Comparison of ENCODE assay signal across 26 cellular contexts in genomic region chr2:100653449-100654045, GRCh38.
DNase-seq lines count a peak whose midpoint lies in the region; ATAC-seq, FAIRE-seq and TF ChIP-seq lines count a peak whose summit lies in the region.
"Had no signal": no experiment of that assay in that cellular context is flagged by ENCODE, and none has a peak within 500 bp of the region (broad histone marks: within the 10 kb centered on the region; RNA-seq: fewer than 3 reads in every experiment).

No MANE protein-coding gene starts in this region.

- H3K23ac ChIP-seq in H1 (ENCODE audit: insufficient read length), result no peak overlapping the region

- no peaks in the 10 kb centered on the region for H3K79me1 ChIP-seq in H1 (ENCODE audit: low read depth, low read length)

- no peaks in the 10 kb centered on the region for H3K27me3 ChIP-seq in CD4-positive, alpha-beta T cell (ENCODE audit: control insufficient read depth, insufficient read depth, low read length)
- H3K27me3 ChIP-seq in H1 (replicated peaks in 1 of 4; ENCODE audit: control insufficient read depth in 3 of 4, extremely low read depth in 1 of 4, insufficient read depth in 3 of 4, low read length in 3 of 4) (no peaks in the 10 kb centered on the region), esophagus squamous epithelium (no peaks in the 10 kb centered on the region)
- H3K27me3 ChIP-seq: pancreas, spleen had no signal

- no peaks in the 10 kb centered on the region for H4K20me1 ChIP-seq in H1 (replicated peaks in 1 of 2; ENCODE audit: control insufficient read depth in 1 of 2, insufficient read depth in 2 of 2, low read length in 2 of 2)

- H2AFZ ChIP-seq in H1 (ENCODE audit: low read length), result peak overlapping the region; percentile 26; the same call in 1 of the 2 replicates

- no peaks in the 10 kb centered on the region for H3K27me3 Mint-ChIP-seq in activated CD4-positive, alpha-beta T cell treated with anti-CD3 and anti-CD28 coated beads, Interleukin-2, amount 10 ng/mL, durations not matched to agents 7 days and 5 days
- no peaks in the 10 kb centered on the region for H3K27me3 Mint-ChIP-seq in CD4-positive, alpha-beta T cell
- peaks cover 16% of the 10 kb centered on the region for H3K27me3 Mint-ChIP-seq in nephron progenitor cell (ENCODE audit: low read depth, poor library complexity)

- H3K56ac ChIP-seq in H1 (replicated peaks; ENCODE audit: insufficient read length, low read depth, low read length), result no peak overlapping the region

- peaks cover under 1% of the 10 kb centered on the region for H3K9me3 Mint-ChIP-seq in activated CD4-positive, alpha-beta T cell treated with anti-CD3 and anti-CD28 coated beads, Interleukin-2, amount 10 ng/mL, durations not matched to agents 7 days and 5 days
- H3K9me3 Mint-ChIP-seq in CD4-positive, alpha-beta T cell, result peaks cover 3% of the 10 kb centered on the region
- peaks cover 30% of the 10 kb centered on the region for H3K9me3 Mint-ChIP-seq in nephron progenitor cell
- H3K9me3 Mint-ChIP-seq: natural killer cell had no signal

- H4K5ac ChIP-seq in H1 (ENCODE audit: insufficient read length, low read depth, low read length), result no peak overlapping the region

- H3K23me2 ChIP-seq in H1 (ENCODE audit: low read depth, low read length), result no peaks in the 10 kb centered on the region

- no peak overlapping the region for H3K18ac ChIP-seq in H1 (ENCODE audit: extremely low read depth, low read length)

- peak overlapping the region; percentile 77 for H3K27ac Mint-ChIP-seq in activated CD4-positive, alpha-beta T cell treated with anti-CD3 and anti-CD28 coated beads, Interleukin-2, amount 10 ng/mL, durations not matched to agents 7 days and 5 days
- H3K27ac Mint-ChIP-seq in CD4-positive, alpha-beta T cell, result peak overlapping the region; percentile 93
- no peak overlapping the region for H3K27ac Mint-ChIP-seq in nephron progenitor cell
- H3K27ac Mint-ChIP-seq: B cell, mesothelial cell of epicardium, natural killer cell had no signal

- TF ChIP-seq RAD21 in H1 (IDR thresholded peaks at IDR 0.05 in 1 of 2, conservative IDR thresholded peaks at IDR 0.05 in 1 of 2; ENCODE audit: low read depth in 2 of 2, low read length in 2 of 2), result peak in 1 of 2 experiments; percentile 13; a peak in 1 of 4 replicates

- H3K27ac ChIP-seq in CD4-positive, alpha-beta T cell (ENCODE audit: low read depth, low read length), result no peak overlapping the region
- no peak overlapping the region for H3K27ac ChIP-seq in H1 (ENCODE audit: low read depth, low read length)
- no peak overlapping the region for H3K27ac ChIP-seq in esophagus squamous epithelium
- H3K27ac ChIP-seq: pancreas, RWPE1, SK-N-MC, spleen had no signal

- H2BK20ac ChIP-seq in H1 (ENCODE audit: low read length), result no peak overlapping the region

- no peak for FAIRE-seq in H1 (lab: Jason Lieb, UNC)
- FAIRE-seq: A204.1, pancreas had no signal

- WGBS in H1 (ENCODE audit: extremely low coverage in 1 of 2, insufficient coverage in 1 of 2, insufficient read length in 1 of 2, insufficient replicate concordance in 2 of 2, low coverage in 1 of 2, low lambda C conversion rate in 2 of 2, missing lambda C conversion rate in 1 of 2), 2 experiments, result 82% methylated on average over 7 of the region's 7 CpGs; no CpG with 5 or more reads in 1 of the 2 experiments
- 58 to 68% methylated on average over 4 to 7 of the region's 7 CpGs for WGBS in esophagus squamous epithelium, 2 donors

- peaks cover 43% of the 10 kb centered on the region for H3K4me1 Mint-ChIP-seq in activated CD4-positive, alpha-beta T cell treated with anti-CD3 and anti-CD28 coated beads, Interleukin-2, amount 10 ng/mL, durations not matched to agents 7 days and 5 days
- peaks cover 57% of the 10 kb centered on the region for H3K4me1 Mint-ChIP-seq in CD4-positive, alpha-beta T cell (ENCODE audit: low read depth)
- no peaks in the 10 kb centered on the region for H3K4me1 Mint-ChIP-seq in nephron progenitor cell
- H3K4me1 Mint-ChIP-seq: B cell, mesothelial cell of epicardium had no signal

- no peak overlapping the region for H3K14ac ChIP-seq in H1 (ENCODE audit: insufficient read length)

- POLR2A ChIA-PET in activated CD4-positive, alpha-beta T cell treated with anti-CD3 and anti-CD28 coated beads, Interleukin-2, amount 10 ng/mL, durations not matched to agents 7 days and 5 days (lab: Charles Lee), result no interaction called here
- POLR2A ChIA-PET in CD4-positive, alpha-beta T cell (lab: Charles Lee), result interaction anchor here (0.6 to 1.9 kb wide), 2 partner anchors 10 to 11 kb away, joined by 3 to 20 read pairs; no protein-coding TSS in a partner anchor
- POLR2A ChIA-PET in H1 (lab: Charles Lee; ENCODE audit: partially characterized antibody), result interaction anchor here (0.9 to 1.9 kb wide), 2 partner anchors 8 to 350 kb away, joined by 3 to 4 read pairs; no protein-coding TSS in a partner anchor

- no peak overlapping the region for H2BK5ac ChIP-seq in H1 (ENCODE audit: low read depth, low read length)

- no peak for TF ChIP-seq EP300 in H1 (IDR thresholded peaks at IDR 0.05; ENCODE audit: borderline replicate concordance in 1 of 2, low read depth in 2 of 2, low read length in 2 of 2)

- CTCF ChIA-PET in activated CD4-positive, alpha-beta T cell treated with anti-CD3 and anti-CD28 coated beads, Interleukin-2, amount 10 ng/mL, durations not matched to agents 7 days and 5 days (lab: Charles Lee), result interaction anchor here (0.6 kb wide), 1 partner anchor 9 kb away, joined by 3 read pairs; no protein-coding TSS in a partner anchor
- CTCF ChIA-PET in CD4-positive, alpha-beta T cell (lab: Charles Lee), result interaction anchor here (0.6 to 1.8 kb wide), 4 partner anchors 23 to 71 kb away, joined by 3 to 5 read pairs (median 3); no protein-coding TSS in a partner anchor
- CTCF ChIA-PET in H1 (lab: Charles Lee; ENCODE audit: partially characterized antibody), result interaction anchor here (0.7 to 2.0 kb wide), 7 partner anchors 9 to 327 kb away, joined by 3 to 4 read pairs (median 3); no protein-coding TSS in a partner anchor

- H3K4me3 Mint-ChIP-seq in activated CD4-positive, alpha-beta T cell treated with anti-CD3 and anti-CD28 coated beads, Interleukin-2, amount 10 ng/mL, durations not matched to agents 7 days and 5 days, result no peak overlapping the region
- H3K4me3 Mint-ChIP-seq in CD4-positive, alpha-beta T cell, result peak overlapping the region; percentile 65
- H3K4me3 Mint-ChIP-seq in nephron progenitor cell, result no peak overlapping the region
- H3K4me3 Mint-ChIP-seq: B cell, mesothelial cell of epicardium, natural killer cell had no signal

- no peak overlapping the region for H3K4me2 ChIP-seq in H1 (ENCODE audit: insufficient read depth in 1 of 2, low read depth in 2 of 2, low read length in 2 of 2)

- TF ChIP-seq CTCF in CD4-positive, alpha-beta T cell (IDR thresholded peaks at IDR 0.05), result no peak
- TF ChIP-seq CTCF in H1 (IDR thresholded peaks at IDR 0.05; ENCODE audit: control extremely low read depth in 1 of 3, insufficient read depth in 1 of 3, low read depth in 1 of 3, low read length in 3 of 3), result no peak
- TF ChIP-seq CTCF in nephron progenitor cell (IDR thresholded peaks at IDR 0.05), result no peak
- no peak for TF ChIP-seq CTCF in esophagus squamous epithelium (IDR thresholded peaks at IDR 0.05)

- H3K9me3 ChIP-seq in CD4-positive, alpha-beta T cell (ENCODE audit: control insufficient read depth, low read length), result no peaks in the 10 kb centered on the region
- H3K9me3 ChIP-seq in H1 (ENCODE audit: insufficient read depth in 2 of 2, low read depth in 1 of 2, low read length in 1 of 2) (no peaks in the 10 kb centered on the region), esophagus squamous epithelium (peaks cover 0 to 4% (median 0%) of the 10 kb centered on the region in 3 donors)
- H3K9me3 ChIP-seq: Caco-2, pancreas had no signal

- H2AK5ac ChIP-seq in H1 (ENCODE audit: low read depth, low read length), result no peak overlapping the region

- no peaks in the 10 kb centered on the region for H3K79me2 ChIP-seq in H1 (ENCODE audit: control insufficient read depth in 1 of 2, insufficient read depth in 2 of 2, low read length in 2 of 2)

- H3K4ac ChIP-seq in H1 (replicated peaks; ENCODE audit: insufficient read length, low read depth, low read length), result no peak overlapping the region

- ATAC-seq in CD4-positive, alpha-beta T cell (ENCODE audit: poor library complexity), result peak; percentile 94
- ATAC-seq in GM21423 (IDR thresholded peaks at IDR 0.05; ENCODE audit: unreplicated experiment), result no peak
- ATAC-seq: natural killer cell, pancreas had no signal

- no peak overlapping the region for H2BK12ac ChIP-seq in H1 (ENCODE audit: low read depth, low read length)

- no peaks in the 10 kb centered on the region for H3K36me3 ChIP-seq in H1 (ENCODE audit: control insufficient read depth in 2 of 4, insufficient read depth in 4 of 4, low read length in 3 of 4)
- no peaks in the 10 kb centered on the region for H3K36me3 ChIP-seq in esophagus squamous epithelium
- H3K36me3 ChIP-seq: pancreas, spleen had no signal

- no peak overlapping the region for H2BK120ac ChIP-seq in H1 (replicated peaks; ENCODE audit: low read depth, low read length)

- no peak overlapping the region for H2BK15ac ChIP-seq in H1 (ENCODE audit: low read length)

- H3K36me3 Mint-ChIP-seq in activated CD4-positive, alpha-beta T cell treated with anti-CD3 and anti-CD28 coated beads, Interleukin-2, amount 10 ng/mL, durations not matched to agents 7 days and 5 days (ENCODE audit: low read depth), result peaks cover 8% of the 10 kb centered on the region
- H3K36me3 Mint-ChIP-seq in CD4-positive, alpha-beta T cell (ENCODE audit: low read depth), result no peaks in the 10 kb centered on the region
- H3K36me3 Mint-ChIP-seq in nephron progenitor cell (ENCODE audit: low read depth), result no peaks in the 10 kb centered on the region
- H3K36me3 Mint-ChIP-seq: mesothelial cell of epicardium, natural killer cell had no signal

- H3K4me3 ChIP-seq in H1 (ENCODE audit: extremely low read depth in 1 of 4, insufficient read depth in 2 of 4, low read depth in 3 of 4, low read length in 4 of 4) (no peak overlapping the region), esophagus squamous epithelium (no peak overlapping the region)
- H3K4me3 ChIP-seq: pancreas, SK-N-MC, spleen had no signal

- intact Hi-C loops in CD4-positive, alpha-beta T cell (cut with DNase I, micrococcal nuclease), result loop anchor here in 1 of 2 experiments (1.0 to 5.0 kb wide), 2 partner anchors 9 to 71 kb away; no protein-coding TSS in a partner anchor
- intact Hi-C loops in esophagus squamous epithelium (cut with DNase I), result no loop called here

- H4K91ac ChIP-seq in H1 (replicated peaks; ENCODE audit: insufficient read length, low read length), result no peak overlapping the region

- no peak for TF ChIP-seq POLR2A in H1 (IDR thresholded peaks at IDR 0.05; ENCODE audit: control extremely low read depth in 1 of 2, low read depth in 2 of 2, low read length in 2 of 2)
- TF ChIP-seq POLR2A in esophagus squamous epithelium (IDR thresholded peaks at IDR 0.05), result no peak

- no peaks in the 10 kb centered on the region for H3K4me1 ChIP-seq in H1 (replicated peaks in 1 of 4; ENCODE audit: control insufficient read depth in 3 of 4, insufficient read depth in 4 of 4, low read length in 3 of 4)
- H3K4me1 ChIP-seq in esophagus squamous epithelium, result no peaks in the 10 kb centered on the region
- H3K4me1 ChIP-seq: Caco-2, spleen had no signal

- no peak overlapping the region for H4K8ac ChIP-seq in H1 (ENCODE audit: extremely low read depth, insufficient read depth, low read length)

- H3K9ac ChIP-seq in H1 (replicated peaks in 1 of 4; ENCODE audit: extremely low read depth in 1 of 4, low read depth in 3 of 4, low read length in 3 of 4), result no peak overlapping the region

- DNase-seq in activated CD4-positive, alpha-beta T cell treated with anti-CD3 and anti-CD28 coated beads, Interleukin-2, amount 10 ng/mL, durations not matched to agents 7 days and 5 days, result peak; percentile 46
- no peak for DNase-seq in activated CD4-positive, alpha-beta T cell treated with anti-CD3 and anti-CD28 coated beads, Interleukin-2, amount 50 U/mL, for 48 hours
- DNase-seq in CD4-positive, alpha-beta T cell, result peak in 9 of 10 experiments; percentile 18 to 80 (median 28)
- DNase-seq in activated CD8-positive, alpha-beta memory T cell treated with anti-CD3 and anti-CD28 coated beads, Interleukin-2, amount 50 U/mL, for 4 hours, result peak; percentile 34
- DNase-seq in H1 (ENCODE audit: low read depth in 1 of 2, low spot score in 2 of 2), result peak in 1 of 2 experiments; percentile 29
- DNase-seq in nephron progenitor cell, result no peak
- DNase-seq in esophagus squamous epithelium (lab: John Stamatoyannopoulos, UW), result no peak
- DNase-seq: activated effector memory CD4-positive, alpha-beta T cell treated with anti-CD3 and anti-CD28 coated beads, Interleukin-2, amount 50 U/mL, for 16 hours; anterior cingulate cortex; Caco-2; cortex of kidney; natural killer cell; NCI-H1105 treated with DMSO at 0.1 percent for 48 hours; NCI-H2029; NCI-H226; NCI-H774; pancreas; spleen; T-helper 9 cell; trophoblast cell had no signal

Comparison
In these comparisons a context has a peak if more than half of its experiments do, and no peak if none do; other contexts are left out.
1. DNase-seq: peak in activated CD4-positive, alpha-beta T cell treated with anti-CD3 and anti-CD28 coated beads, Interleukin-2, amount 10 ng/mL, durations not matched to agents 7 days and 5 days (single experiment), CD4-positive, alpha-beta T cell (9 of 10) and activated CD8-positive, alpha-beta memory T cell treated with anti-CD3 and anti-CD28 coated beads, Interleukin-2, amount 50 U/mL, for 4 hours (single experiment); none in activated CD4-positive, alpha-beta T cell treated with anti-CD3 and anti-CD28 coated beads, Interleukin-2, amount 50 U/mL, for 48 hours (0 of 2), nephron progenitor cell (single experiment) and esophagus squamous epithelium (single experiment).